Comparison of ENCODE assay signal across 11 cellular contexts in genomic region chr15:88484781-88485246, GRCh38. TPM values are rescaled to one million over a fixed set of nuclear protein-coding genes. Genes with fewer than 3 reads are reported as not detected.
DNase-seq lines count a peak whose midpoint lies in the region; ATAC-seq and TF ChIP-seq lines count a peak whose summit lies in the region.
"Had no signal": no experiment of that assay in that cellular context is flagged by ENCODE, and none has a peak within 500 bp of the region (broad histone marks: within the 10 kb centered on the region; RNA-seq: fewer than 3 reads in every experiment).

No MANE protein-coding gene starts in this region.

- DNase-seq in AG09319 (ENCODE audit: extremely low read depth, low read depth): peak; percentile 40
- peak; percentile 25 for DNase-seq in LHCN-M2 (ENCODE audit: low read depth)
- DNase-seq in astrocyte of the hippocampus (ENCODE audit: low read depth, low spot score): peak; percentile 34
- peak; percentile 82 for DNase-seq in islet precursor cell
- no peak for DNase-seq in SW480 (ENCODE audit: low spot score)
- DNase-seq in NCI-H2171 treated with DMSO at 0.1 percent for 48 hours (lab: John Stamatoyannopoulos, UW): no peak
- DNase-seq: colonic mucosa had no signal

- TF ChIP-seq CTCF in AG09319 (IDR thresholded peaks at IDR 0.05; ENCODE audit: low read depth, low read length): no peak

- ATAC-seq in HG03354 (IDR thresholded peaks at IDR 0.05; ENCODE audit: poor library complexity, severe bottlenecking, unreplicated experiment) (no peak), HG03045 (IDR thresholded peaks at IDR 0.05; ENCODE audit: unreplicated experiment) (no peak)
- ATAC-seq: activated CD4-positive, CD25-positive, alpha-beta regulatory T cell treated with anti-CD3 and anti-CD28 coated beads, Interleukin-2, amount 50 U/mL, for 24 hours; activated T-helper 17 cell treated with anti-CD3 and anti-CD28 coated beads, Interleukin-2, amount 50 U/mL, for 72 hours had no signal

RNA-seq across cellular contexts. Expression of gene MRPS11, which starts 17.3 kb away (rescaled TPM):
- total RNA-seq in LHCN-M2 (2014; rRNA removed): 48.5 and 49.3 TPM in 2 replicates
- polyA plus RNA-seq in LHCN-M2 (2012): 106 TPM

RNA-seq across cellular contexts. Expression of gene MRPL46, which starts 17.6 kb away (rescaled TPM):
- total RNA-seq in LHCN-M2 (2014; rRNA removed): 18.1 and 23.4 TPM in 2 replicates
- 23.0 TPM for polyA plus RNA-seq in LHCN-M2 (2012)

Comparison
In these comparisons a context has a peak if more than half of its experiments do, and no peak if none do; other contexts are left out.
1. DNase-seq: peak in AG09319 (single experiment), LHCN-M2 (single experiment), astrocyte of the hippocampus (single experiment) and islet precursor cell (single experiment); none in SW480 (single experiment) and NCI-H2171 treated with DMSO at 0.1 percent for 48 hours (single experiment).